Comparison of ENCODE assay signal across 22 cellular contexts in genomic region chr12:130688027-130688778, GRCh38. TPM values are rescaled to one million over a fixed set of nuclear protein-coding genes. Genes with fewer than 3 reads are reported as not detected.
A peak's percentile ranks its signal among the peaks of the same experiment; 100 is the strongest.
DNase-seq lines count a peak whose midpoint lies in the region; ATAC-seq, FAIRE-seq and TF ChIP-seq lines count a peak whose summit lies in the region.
"Had no signal": no experiment of that assay in that cellular context is flagged by ENCODE, and none has a peak within 500 bp of the region (broad histone marks: within the 10 kb centered on the region; RNA-seq: fewer than 3 reads in every experiment).

No MANE protein-coding gene starts in this region.

- FAIRE-seq in GM19239 (lab: Jason Lieb, UNC) (no peak), HTR-8/SVneo (lab: Jason Lieb, UNC) (no peak)
- FAIRE-seq: A549, D721Med, G401.6, GM12891 had no signal

- no peaks in the 10 kb centered on the region for H3K27me3 ChIP-seq in WERI-Rb-1 (ENCODE audit: insufficient read depth, low read depth, severe bottlenecking)
- no peaks in the 10 kb centered on the region for H3K27me3 ChIP-seq in neural progenitor cell
- H3K27me3 ChIP-seq in osteoblast (ENCODE audit: insufficient read depth, low read length): no peaks in the 10 kb centered on the region
- H3K27me3 ChIP-seq: BLaER1 treated with 17β-estradiol and CSF1 and Interleukin-3, amounts not matched to agents 10 nM and 100 nM had no signal

- H3K79me2 ChIP-seq in neural progenitor cell (ENCODE audit: low read depth) (no peaks in the 10 kb centered on the region), osteoblast (ENCODE audit: insufficient read depth, low read length) (no peaks in the 10 kb centered on the region)

- no peaks in the 10 kb centered on the region for H4K20me1 ChIP-seq in neural progenitor cell (ENCODE audit: low read depth)
- no peaks in the 10 kb centered on the region for H4K20me1 ChIP-seq in osteoblast (ENCODE audit: insufficient read depth, low read length)

- peaks cover 26% of the 10 kb centered on the region for H3K4me1 Mint-ChIP-seq in neural progenitor cell
- H3K4me1 Mint-ChIP-seq: B cell had no signal

- no peaks in the 10 kb centered on the region for H3K36me3 ChIP-seq in WERI-Rb-1
- no peaks in the 10 kb centered on the region for H3K36me3 ChIP-seq in neural progenitor cell
- H3K36me3 ChIP-seq in osteoblast (ENCODE audit: insufficient read depth, low read length): no peaks in the 10 kb centered on the region
- H3K36me3 ChIP-seq: BLaER1 treated with 17β-estradiol and CSF1 and Interleukin-3, amounts not matched to agents 10 nM and 100 nM had no signal

- H3K27ac ChIP-seq in WERI-Rb-1 (peak overlapping the region; percentile 96), neural progenitor cell (no peak overlapping the region), osteoblast (ENCODE audit: low read depth, low read length) (no peak overlapping the region)
- H3K27ac ChIP-seq: 22Rv1; A549; BLaER1 treated with 17β-estradiol and CSF1 and Interleukin-3, amounts not matched to agents 10 nM and 100 nM; C4-2B had no signal

- no peaks in the 10 kb centered on the region for H3K9me3 ChIP-seq in WERI-Rb-1 (ENCODE audit: severe bottlenecking)
- no peaks in the 10 kb centered on the region for H3K9me3 ChIP-seq in neural progenitor cell (ENCODE audit: low read depth)
- no peaks in the 10 kb centered on the region for H3K9me3 ChIP-seq in osteoblast (ENCODE audit: low read depth, low read length)
- H3K9me3 ChIP-seq: A549, Caco-2 had no signal

- no peak overlapping the region for H3K9ac ChIP-seq in neural progenitor cell
- H3K9ac ChIP-seq: BLaER1 treated with 17β-estradiol and CSF1 and Interleukin-3, amounts not matched to agents 10 nM and 100 nM had no signal

- H3K4me1 ChIP-seq in neural progenitor cell: peaks cover 7% of the 10 kb centered on the region
- H3K4me1 ChIP-seq in osteoblast (ENCODE audit: insufficient read depth, low read length): no peaks in the 10 kb centered on the region
- H3K4me1 ChIP-seq: A549 had no signal

- H3K4me3 Mint-ChIP-seq in neural progenitor cell: no peak overlapping the region
- H3K4me3 Mint-ChIP-seq: B cell; CD4-positive, alpha-beta T cell; CD8-positive, alpha-beta T cell had no signal

- H3K36me3 Mint-ChIP-seq in neural progenitor cell: no peaks in the 10 kb centered on the region
- H3K36me3 Mint-ChIP-seq: CD8-positive, alpha-beta T cell had no signal

- ATAC-seq in GM18907 (IDR thresholded peaks at IDR 0.05; ENCODE audit: unreplicated experiment): no peak
- ATAC-seq: A549; CD8-positive, alpha-beta T cell had no signal

- no peak overlapping the region for H2AFZ ChIP-seq in neural progenitor cell (replicated peaks)
- no peak overlapping the region for H2AFZ ChIP-seq in osteoblast (ENCODE audit: low read length)

- H3K4me2 ChIP-seq in neural progenitor cell (no peak overlapping the region), osteoblast (ENCODE audit: insufficient read depth, low read length) (no peak overlapping the region)
- H3K4me2 ChIP-seq: A549; BLaER1 treated with 17β-estradiol and CSF1 and Interleukin-3, amounts not matched to agents 10 nM and 100 nM had no signal

- H3K27me3 Mint-ChIP-seq in neural progenitor cell (ENCODE audit: insufficient read depth, low read depth): peaks cover 6% of the 10 kb centered on the region

- H3K9me3 Mint-ChIP-seq in neural progenitor cell: no peaks in the 10 kb centered on the region
- H3K9me3 Mint-ChIP-seq: CD4-positive, alpha-beta T cell; CD8-positive, alpha-beta T cell had no signal

- TF ChIP-seq CTCF in WERI-Rb-1 (IDR thresholded peaks at IDR 0.05; ENCODE audit: low read depth, low read length): no peak
- no peak for TF ChIP-seq CTCF in neural progenitor cell (IDR thresholded peaks at IDR 0.05)
- TF ChIP-seq CTCF in osteoblast (IDR thresholded peaks at IDR 0.05; ENCODE audit: extremely low read depth, low read depth, low read length): no peak

- no peak for DNase-seq in WERI-Rb-1
- DNase-seq in neural progenitor cell (ENCODE audit: low spot score): no peak
- DNase-seq in osteoblast (ENCODE audit: insufficient read length, low spot score, missing footprints): peak; percentile 81
- DNase-seq in GM19239 (ENCODE audit: insufficient read length, low spot score): no peak
- no peak for DNase-seq in HTR-8/SVneo (ENCODE audit: insufficient read length, low spot score)
- DNase-seq: AML-193; Caco-2; Calu3; CD4-positive, alpha-beta T cell; CD8-positive, alpha-beta T cell; DMS79 treated with DMSO at 0.1 percent for 48 hours; GF-D8 had no signal

- no peak overlapping the region for H3K4me3 ChIP-seq in WERI-Rb-1 (ENCODE audit: low read depth, low read length)
- H3K4me3 ChIP-seq in neural progenitor cell: no peak overlapping the region
- H3K4me3 ChIP-seq in osteoblast (ENCODE audit: insufficient read depth, low read length): no peak overlapping the region
- H3K4me3 ChIP-seq: A549; BLaER1 treated with 17β-estradiol and CSF1 and Interleukin-3, amounts not matched to agents 10 nM and 100 nM had no signal

- H3K27ac Mint-ChIP-seq in neural progenitor cell: peak overlapping the region; percentile 88
- H3K27ac Mint-ChIP-seq: B cell; CD4-positive, alpha-beta T cell; CD8-positive, alpha-beta T cell had no signal

- H3F3A ChIP-seq in neural progenitor cell (ENCODE audit: low read depth): no peaks in the 10 kb centered on the region

RNA-seq across cellular contexts. Expression of gene RIMBP2, which starts 27.9 kb away (rescaled TPM):
- total RNA-seq in neural progenitor cell (ENCODE audit: low replicate concordance) (0.84 and 0.99 TPM in 2 replicates), osteoblast (not detected in 2 replicates)
- total RNA-seq: A172; B cell; Caco-2; CD4-positive, alpha-beta T cell; CD8-positive, alpha-beta T cell had no signal
